Comparison of ENCODE assay signal across 1 cellular context in genomic region chr17:75836605-75837004, GRCh38.
TF ChIP-seq lines count a peak whose summit lies in the region.

No MANE protein-coding gene starts in this region.

TF ChIP-seq in HepG2, 621 proteins besides CTCF, POLR2A, EP300 and RAD21 (continued from another document):
- TF ChIP-seq PBX3 (CRISPR knock-in tag; IDR thresholded peaks at IDR 0.05; ENCODE audit: borderline replicate concordance) (no peak), TRIM22 (IDR thresholded peaks at IDR 0.05) (no peak), ZBTB2 (CRISPR knock-in tag; IDR thresholded peaks at IDR 0.05; ENCODE audit: low read depth) (no peak), ZBTB42 (CRISPR knock-in tag; IDR thresholded peaks at IDR 0.05) (no peak)
